Comparison of ENCODE assay signal across 8 cellular contexts in genomic region chr15:40421246-40422157, GRCh38. TPM values are rescaled to one million over a fixed set of nuclear protein-coding genes. Genes with fewer than 3 reads are reported as not detected.
DNase-seq lines count a peak whose midpoint lies in the region; ATAC-seq and TF ChIP-seq lines count a peak whose summit lies in the region.

No MANE protein-coding gene starts in this region.

- TF ChIP-seq EP300 in sigmoid colon (IDR thresholded peaks at IDR 0.05), result no peak

- no peaks in the 10 kb centered on the region for H3K27me3 Mint-ChIP-seq in T-cell
- no peaks in the 10 kb centered on the region for H3K27me3 Mint-ChIP-seq in activated naive CD8-positive, alpha-beta T cell treated with anti-CD3 and anti-CD28 coated beads, Interleukin-2, amount 50 U/mL, for 24 hours

- peaks cover 0 to 5% (median 5%) of the 10 kb centered on the region in 3 donors for H3K4me1 Mint-ChIP-seq in T-cell
- H3K4me1 Mint-ChIP-seq in activated naive CD8-positive, alpha-beta T cell treated with anti-CD3 and anti-CD28 coated beads, Interleukin-2, amount 50 U/mL, for 24 hours, result peaks cover 2% of the 10 kb centered on the region

- CTCF ChIA-PET in T-cell (lab: Charles Lee), result interaction anchor here (0.6 to 2.7 kb wide), 11 partner anchors 9 to 204 kb away, joined by 3 to 14 read pairs (median 4); partner anchors contain the start of gene KNSTRN (in 1 of the 2)

- H3K36me3 Mint-ChIP-seq in T-cell, result peaks cover 11% of the 10 kb centered on the region
- H3K36me3 Mint-ChIP-seq in activated naive CD8-positive, alpha-beta T cell treated with anti-CD3 and anti-CD28 coated beads, Interleukin-2, amount 50 U/mL, for 24 hours (ENCODE audit: low read depth), result peaks cover 4% of the 10 kb centered on the region

- intact Hi-C loops in left ventricle myocardium superior (cut with micrococcal nuclease), result loop anchor here (10.0 kb wide), 1 partner anchor 137 kb away; the partner anchor contains the start of gene ANKRD63
- intact Hi-C loops in sigmoid colon (cut with DNase I), result loop anchor here (1.0 to 2.0 kb wide), 4 partner anchors 53 to 142 kb away; no protein-coding TSS in a partner anchor

- no peak overlapping the region for H3K27ac ChIP-seq in sigmoid colon

- no peaks in the 10 kb centered on the region for H3K9me3 Mint-ChIP-seq in T-cell
- no peaks in the 10 kb centered on the region for H3K9me3 Mint-ChIP-seq in activated naive CD8-positive, alpha-beta T cell treated with anti-CD3 and anti-CD28 coated beads, Interleukin-2, amount 50 U/mL, for 24 hours

- H3K9me3 ChIP-seq in sigmoid colon, result no peaks in the 10 kb centered on the region

- no peak overlapping the region for H3K27ac Mint-ChIP-seq in T-cell
- H3K27ac Mint-ChIP-seq in activated naive CD8-positive, alpha-beta T cell treated with anti-CD3 and anti-CD28 coated beads, Interleukin-2, amount 50 U/mL, for 24 hours, result no peak overlapping the region

- TF ChIP-seq POLR2A in sigmoid colon (IDR thresholded peaks at IDR 0.05), result no peak

- POLR2A ChIA-PET in T-cell (lab: Charles Lee), result no interaction called here

- H3K4me3 ChIP-seq in AG10803 (ENCODE audit: low read length) (no peak overlapping the region), sigmoid colon (no peak overlapping the region)
- H3K4me3 ChIP-seq in Jurkat, Clone E6-1 (ENCODE audit: low read length), result peak overlapping the region; percentile 21; the same call in 1 of the 2 replicates

- no peak overlapping the region for H3K4me3 Mint-ChIP-seq in T-cell
- H3K4me3 Mint-ChIP-seq in activated naive CD8-positive, alpha-beta T cell treated with anti-CD3 and anti-CD28 coated beads, Interleukin-2, amount 50 U/mL, for 24 hours, result no peak overlapping the region

- 9 to 19% methylated on average over 31 of the region's 31 CpGs for WGBS in sigmoid colon, 2 donors

- ATAC-seq in GM18907 (IDR thresholded peaks at IDR 0.05; ENCODE audit: unreplicated experiment), result peak; percentile 79
- peak; percentile 89 to 98 (median 96) for ATAC-seq in T-cell (replicated peaks in 1 of 4)
- ATAC-seq in activated naive CD8-positive, alpha-beta T cell treated with anti-CD3 and anti-CD28 coated beads, Interleukin-2, amount 50 U/mL, for 24 hours, result peak; percentile 95
- peak; percentile 88 for ATAC-seq in left ventricle myocardium superior

- peaks cover 0 to 19% (median 6%) of the 10 kb centered on the region in 4 donors for H3K36me3 ChIP-seq in sigmoid colon

- DNase-seq in AG10803 (ENCODE audit: low read depth) (peak; percentile 48), T-cell (peak; percentile 41 to 83 (median 74)), left ventricle myocardium superior (peak; percentile 89), sigmoid colon (peak; percentile 85), pons (ENCODE audit: low spot score) (no peak)
- peak; percentile 54 for DNase-seq in Jurkat, Clone E6-1 (ENCODE audit: low read depth, low spot score)
- DNase-seq in activated naive CD8-positive, alpha-beta T cell treated with anti-CD3 and anti-CD28 coated beads, Interleukin-2, amount 50 U/mL, for 24 hours, result peak; percentile 89

- TF ChIP-seq CTCF in AG10803 (conservative IDR thresholded peaks at IDR 0.05; ENCODE audit: low read length) (peak; percentile 88), sigmoid colon (IDR thresholded peaks at IDR 0.05) (peak; percentile 91 to 94 (median 92))

- H3K4me1 ChIP-seq in sigmoid colon, result peaks cover 0 to 17% (median 10%) of the 10 kb centered on the region in 4 donors

- H3K27me3 ChIP-seq in sigmoid colon, result no peaks in the 10 kb centered on the region

RNA-seq across cellular contexts. Expression of gene IVD, which starts 15.9 kb away (rescaled TPM):
- polyA plus RNA-seq in Jurkat, Clone E6-1 (2012; ENCODE audit: insufficient read depth, insufficient read length), result 47.8 TPM
- total RNA-seq in T-cell (10 to 100 TPM; 52.3 to 89.8 (median 81.4) TPM), left ventricle myocardium superior (97.2 TPM), sigmoid colon (10 to 100 TPM; 33.2 to 59.9 (median 55.4) TPM)
- 10 to 100 TPM; 28.8 to 56.0 (median 33.1) TPM for polyA plus RNA-seq in sigmoid colon

RNA-seq across cellular contexts. Expression of gene BAHD1, which starts 19.3 kb away (rescaled TPM):
- 25.8 TPM for polyA plus RNA-seq in Jurkat, Clone E6-1 (2012; ENCODE audit: insufficient read depth, insufficient read length)
- total RNA-seq in T-cell (10 to 100 TPM; 31.1 to 50.9 (median 48.1) TPM), left ventricle myocardium superior (18.1 TPM), sigmoid colon (10 to 100 TPM in 1 of 4 donors, 1 to 10 TPM in 3; 7.7 to 16.3 (median 9.3) TPM)
- polyA plus RNA-seq in sigmoid colon, result 10 to 100 TPM in 2 of 3 donors, 1 to 10 TPM in 1; 9.6 to 20.2 (median 14.1) TPM

RNA-seq across cellular contexts. Expression of gene KNSTRN, which starts 39.0 kb away (rescaled TPM):
- polyA plus RNA-seq in Jurkat, Clone E6-1 (2012; ENCODE audit: insufficient read depth, insufficient read length), result 150 TPM
- total RNA-seq in T-cell, result 1 to 10 TPM; 3.8 to 8.0 (median 6.2) TPM
- 10.1 TPM for total RNA-seq in left ventricle myocardium superior
- 10 to 100 TPM in 1 of 4 donors, 1 to 10 TPM in 3; 5.0 to 13.8 (median 6.6) TPM for total RNA-seq in sigmoid colon
- 10 to 100 TPM in 1 of 3 donors, 1 to 10 TPM in 2; 6.0 to 18.9 (median 9.5) TPM for polyA plus RNA-seq in sigmoid colon

RNA-seq across cellular contexts. Expression of gene CHST14, which starts 49.3 kb away (rescaled TPM):
- 22.4 TPM for polyA plus RNA-seq in Jurkat, Clone E6-1 (2012; ENCODE audit: insufficient read depth, insufficient read length)
- total RNA-seq in T-cell (10 to 100 TPM in 2 of 5 donors, 1 to 10 TPM in 3; 5.8 to 13.3 (median 9.9) TPM), left ventricle myocardium superior (6.0 TPM), sigmoid colon (10 to 100 TPM in 1 of 4 donors, 1 to 10 TPM in 3; 6.4 to 10.2 (median 7.4) TPM)
- 1 to 10 TPM; 1.2 to 6.2 (median 1.2) TPM for polyA plus RNA-seq in sigmoid colon
